ENCODE assay signal across 8 cellular contexts in genomic region chr11:65988791-65989592, GRCh38. TPM values are rescaled to one million over a fixed set of nuclear protein-coding genes. Genes with fewer than 3 reads are reported as not detected.
A peak's percentile ranks its signal among the peaks of the same experiment; 100 is the strongest.
DNase-seq lines count a peak whose midpoint lies in the region; ATAC-seq and TF ChIP-seq lines count a peak whose summit lies in the region.

No MANE protein-coding gene starts in this region.

- no peaks in the 10 kb centered on the region for H3K9me2 ChIP-seq in PC-9 (ENCODE audit: insufficient read depth)

- H3K9me3 Mint-ChIP-seq in naive thymus-derived CD8-positive, alpha-beta T cell, result no peaks in the 10 kb centered on the region

- no peak overlapping the region for H3K4me2 ChIP-seq in PC-9

- TF ChIP-seq POLR2A in erythroblast (IDR thresholded peaks at IDR 0.05; ENCODE audit: low read length), result no peak

- intact Hi-C loops in PC-9 (cut with micrococcal nuclease; ENCODE audit: unreplicated experiment), result loop anchor here (1.0 kb wide), 8 partner anchors 33 to 283 kb away; partner anchors contain the start of gene FIBP

- DNase-seq in DMS79 (lab: John Stamatoyannopoulos, UW), result peak; percentile 90
- DNase-seq in Kasumi-1 (lab: John Stamatoyannopoulos, UW), result peak; percentile 97 to 99
- DNase-seq in PC-9, result peak; percentile 87 to 92
- DNase-seq in activated T-cell treated with anti-CD3 and anti-CD28 coated beads for 48 hours (ENCODE audit: low read depth), result peak; percentile 78
- peak; percentile 95 to 97 for DNase-seq in erythroblast (lab: John Stamatoyannopoulos, UW)
- DNase-seq in naive thymus-derived CD8-positive, alpha-beta T cell, result peak; percentile 70 to 96 (median 92)
- DNase-seq in stimulated activated naive CD4-positive, alpha-beta T cell (lab: John Stamatoyannopoulos, UW), result peak; percentile 74 to 94 (median 88)

- H3K9me3 ChIP-seq in PC-9 (ENCODE audit: insufficient read depth, low read depth), result no peaks in the 10 kb centered on the region

- H3K4me1 Mint-ChIP-seq in naive thymus-derived CD8-positive, alpha-beta T cell, result peaks cover 1 to 7% (median 5%) of the 10 kb centered on the region in 4 donors

- H3K27me3 ChIP-seq in PC-9 (ENCODE audit: insufficient read depth, low read depth), result no peaks in the 10 kb centered on the region

- peak; percentile 99 for TF ChIP-seq CTCF in PC-9 (conservative IDR thresholded peaks at IDR 0.05)

- H3K4me1 ChIP-seq in PC-9 (replicated peaks; ENCODE audit: insufficient read depth), result peaks cover 4% of the 10 kb centered on the region; the same call in 1 of the 2 replicates

- no peaks in the 10 kb centered on the region for H3K36me3 ChIP-seq in PC-9 (ENCODE audit: low read depth)

- H3K27ac Mint-ChIP-seq in naive thymus-derived CD8-positive, alpha-beta T cell, result peak overlapping the region in 9 of 10 donors; percentile 28 to 93 (median 76)

- no TSS peak for BruUV-seq in PC-9 (replicated peaks; lab: Mats Ljungman, UMichigan)

- ATAC-seq in GM21825 (IDR thresholded peaks at IDR 0.05; ENCODE audit: unreplicated experiment), result peak; percentile 95
- peak; percentile 98 to 99 for ATAC-seq in naive thymus-derived CD8-positive, alpha-beta T cell

- H2AFZ ChIP-seq in PC-9, result no peak overlapping the region

- H4K20me1 ChIP-seq in PC-9 (ENCODE audit: insufficient read depth), result no peaks in the 10 kb centered on the region

- H3K27me3 Mint-ChIP-seq in naive thymus-derived CD8-positive, alpha-beta T cell, result no peaks in the 10 kb centered on the region

- CTCF ChIA-PET in PC-9 (lab: Charles Lee), result interaction anchor here (0.7 to 1.8 kb wide), 5 partner anchors 24 to 104 kb away, joined by 3 to 7 read pairs (median 5); partner anchors contain the start of gene CCDC85B

- H3K4me3 Mint-ChIP-seq in naive thymus-derived CD8-positive, alpha-beta T cell, result no peak overlapping the region

- H3F3A ChIP-seq in PC-9 (ENCODE audit: insufficient read depth, low read depth), result peaks cover 24% of the 10 kb centered on the region

- H3K4me3 ChIP-seq in PC-9, result no peak overlapping the region

- no peaks in the 10 kb centered on the region for H3K79me2 ChIP-seq in PC-9 (ENCODE audit: low read depth)

- H3K27ac ChIP-seq in PC-9, result no peak overlapping the region

- POLR2A ChIA-PET in PC-9 (lab: Charles Lee; ENCODE audit: unreplicated experiment), result interaction anchor here (0.6 kb wide), 1 partner anchor 56 kb away, joined by 10 read pairs; no protein-coding TSS in a partner anchor
- POLR2A ChIA-PET in naive thymus-derived CD8-positive, alpha-beta T cell (lab: Charles Lee), result interaction anchor here (0.5 to 2.4 kb wide), 11 partner anchors 14 to 302 kb away, joined by 3 to 9 read pairs (median 4); partner anchors contain the start of genes BANF1, CCDC85B, FIBP and KAT5

- H3K36me3 Mint-ChIP-seq in naive thymus-derived CD8-positive, alpha-beta T cell, result peaks cover 0 to 2% (median 0%) of the 10 kb centered on the region in 3 donors

RNA-seq across cellular contexts. Expression of gene EIF1AD, which starts 13.0 kb away (rescaled TPM):
- total RNA-seq in PC-9 (2021), result 42.9 and 55.2 TPM in 2 replicates
- 10 to 100 TPM; 62.4 to 64.8 TPM for total RNA-seq in naive thymus-derived CD8-positive, alpha-beta T cell
- 10 to 100 TPM; 11.5 to 18.7 (median 14.3) TPM for polyA plus RNA-seq in naive thymus-derived CD8-positive, alpha-beta T cell

RNA-seq across cellular contexts. Expression of gene BANF1, which starts 13.3 kb away (rescaled TPM):
- total RNA-seq in PC-9 (2021), result 386 and 513 TPM in 2 replicates
- 100 to 1,000 TPM in 1 of 2 experiments, 10 to 100 TPM in 1; 96.2 to 101 TPM for total RNA-seq in naive thymus-derived CD8-positive, alpha-beta T cell
- 100 to 1,000 TPM; 225 to 250 (median 241) TPM for polyA plus RNA-seq in naive thymus-derived CD8-positive, alpha-beta T cell

RNA-seq across cellular contexts. Expression of gene CST6, which starts 22.8 kb away (rescaled TPM):
- total RNA-seq in PC-9 (2021), result 52.0 and 58.5 TPM in 2 replicates
- not detected for total RNA-seq in naive thymus-derived CD8-positive, alpha-beta T cell
- polyA plus RNA-seq in naive thymus-derived CD8-positive, alpha-beta T cell, result not detected

RNA-seq across cellular contexts. Expression of gene SART1, which starts 27.5 kb away (rescaled TPM):
- total RNA-seq in PC-9 (2021), result 74.6 and 78.8 TPM in 2 replicates
- total RNA-seq in naive thymus-derived CD8-positive, alpha-beta T cell, result 10 to 100 TPM; 81.9 to 91.9 TPM
- polyA plus RNA-seq in naive thymus-derived CD8-positive, alpha-beta T cell, result 10 to 100 TPM; 16.2 to 57.3 (median 30.4) TPM

RNA-seq across cellular contexts. Expression of gene CATSPER1, which starts 37.3 kb away (rescaled TPM):
- total RNA-seq in PC-9 (2021), result 2.3 and 4.2 TPM in 2 replicates
- total RNA-seq in naive thymus-derived CD8-positive, alpha-beta T cell, result not detected
- polyA plus RNA-seq in naive thymus-derived CD8-positive, alpha-beta T cell, result under 1 TPM in 1 of 3 donors, not detected in 2; 0.11 TPM

Comparison
In these comparisons a context has a peak if more than half of its experiments do, and no peak if none do; other contexts are left out.
1. RNA of gene CST6, which starts 22.8 kb away (total RNA-seq): 52.0 to 58.5 TPM in PC-9; not detected in naive thymus-derived CD8-positive, alpha-beta T cell; every median in the first group is over 10 times any median in the second.
2. Peak in every context shown above with its lines, with median percentiles within 50 percentile points of each other: DNase-seq.